Comparison of ENCODE assay signal across 20 cellular contexts in the genomic region with DNA sequence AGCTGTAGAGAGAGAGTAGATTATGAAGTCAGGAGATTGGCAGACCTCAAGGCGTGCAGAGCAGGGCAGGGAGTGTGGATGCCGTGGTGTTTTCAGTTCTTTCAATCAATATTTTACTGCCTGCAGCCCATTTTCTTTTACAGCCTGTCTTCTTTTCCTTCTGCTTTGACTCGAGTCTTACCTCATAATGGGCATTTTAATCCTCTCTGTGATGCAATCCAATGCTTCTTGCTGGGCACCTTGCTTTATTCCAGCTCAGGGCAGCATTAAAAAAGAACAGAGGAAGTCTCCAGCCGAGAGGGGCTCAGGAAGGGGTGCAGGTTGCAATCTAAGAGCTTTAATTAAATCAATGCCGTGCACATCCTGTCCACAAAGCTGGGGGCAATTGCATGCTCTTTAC.
"Had no signal": no experiment of that assay in that cellular context is flagged by ENCODE, and none has a peak within 500 bp of the region (broad histone marks: within the 10 kb centered on the region; RNA-seq: fewer than 3 reads in every experiment).

No MANE protein-coding gene starts in this region.

- H3K27ac Mint-ChIP-seq: activated B cell treated with CpG ODN at 0.5 μM for 24 hours; activated CD4-positive, alpha-beta memory T cell treated with anti-CD3 and anti-CD28 coated beads, Interleukin-2, amount 10 ng/mL, durations not matched to agents 7 days and 5 days; activated CD8-positive, alpha-beta memory T cell treated with anti-CD3 and anti-CD28 coated beads, Interleukin-2, amount 10 ng/mL, durations not matched to agents 7 days and 5 days; activated naive CD8-positive, alpha-beta T cell; effector memory CD8-positive, alpha-beta T cell; immature natural killer cell; stimulated activated naive CD8-positive, alpha-beta T cell treated with anti-CD3 and anti-CD28 coated beads, Interleukin-15, amount 100 ng/mL, for 72 hours; type B pancreatic cell had no signal

- H3K4me3 ChIP-seq: esophagus squamous epithelium, psoas muscle, smooth muscle cell, testis had no signal

- H3K4me1 Mint-ChIP-seq: activated B cell treated with CpG ODN at 0.5 μM for 24 hours; activated CD4-positive, alpha-beta memory T cell treated with anti-CD3 and anti-CD28 coated beads, Interleukin-2, amount 10 ng/mL, durations not matched to agents 7 days and 5 days; activated CD8-positive, alpha-beta memory T cell treated with anti-CD3 and anti-CD28 coated beads, Interleukin-2, amount 10 ng/mL, durations not matched to agents 7 days and 5 days; immature natural killer cell; stimulated activated naive CD8-positive, alpha-beta T cell treated with anti-CD3 and anti-CD28 coated beads, Interleukin-15, amount 100 ng/mL, for 72 hours had no signal

- DNase-seq: activated B cell treated with CpG ODN at 0.5 μM for 24 hours; activated CD4-positive, alpha-beta memory T cell treated with anti-CD3 and anti-CD28 coated beads, Interleukin-2, amount 10 ng/mL, durations not matched to agents 7 days and 5 days; activated CD4-positive, alpha-beta T cell treated with anti-CD3 and anti-CD28 coated beads for 4 hours; activated CD8-positive, alpha-beta memory T cell treated with anti-CD3 and anti-CD28 coated beads, Interleukin-2, amount 10 ng/mL, durations not matched to agents 7 days and 5 days; amygdala; caudate nucleus; effector memory CD8-positive, alpha-beta T cell; esophagus squamous epithelium; immature natural killer cell; kidney glomerular epithelial cell; left ventricle myocardium superior; psoas muscle; right cardiac atrium; stimulated activated CD4-positive, alpha-beta T cell treated with anti-CD3 and anti-CD28 coated beads, Interleukin-4, amount 100 ng/mL, for 1 hour; stimulated activated naive CD8-positive, alpha-beta T cell treated with anti-CD3 and anti-CD28 coated beads, Interleukin-15, amount 100 ng/mL, for 72 hours; testis had no signal

- H3K27ac ChIP-seq: esophagus squamous epithelium, psoas muscle, testis had no signal

- H3K36me3 ChIP-seq: esophagus squamous epithelium had no signal

- H3K27me3 Mint-ChIP-seq: activated B cell treated with CpG ODN at 0.5 μM for 24 hours; activated CD4-positive, alpha-beta memory T cell treated with anti-CD3 and anti-CD28 coated beads, Interleukin-2, amount 10 ng/mL, durations not matched to agents 7 days and 5 days; activated CD8-positive, alpha-beta memory T cell treated with anti-CD3 and anti-CD28 coated beads, Interleukin-2, amount 10 ng/mL, durations not matched to agents 7 days and 5 days; effector memory CD8-positive, alpha-beta T cell; stimulated activated naive CD8-positive, alpha-beta T cell treated with anti-CD3 and anti-CD28 coated beads, Interleukin-15, amount 100 ng/mL, for 72 hours had no signal

- H3K36me3 Mint-ChIP-seq: activated CD8-positive, alpha-beta memory T cell treated with anti-CD3 and anti-CD28 coated beads, Interleukin-2, amount 10 ng/mL, durations not matched to agents 7 days and 5 days; activated naive CD8-positive, alpha-beta T cell; brain; type B pancreatic cell had no signal

- H3K4me3 Mint-ChIP-seq: activated B cell treated with CpG ODN at 0.5 μM for 24 hours; activated CD4-positive, alpha-beta memory T cell treated with anti-CD3 and anti-CD28 coated beads, Interleukin-2, amount 10 ng/mL, durations not matched to agents 7 days and 5 days; activated CD8-positive, alpha-beta memory T cell treated with anti-CD3 and anti-CD28 coated beads, Interleukin-2, amount 10 ng/mL, durations not matched to agents 7 days and 5 days; activated naive CD8-positive, alpha-beta T cell; brain; effector memory CD8-positive, alpha-beta T cell; immature natural killer cell; stimulated activated naive CD8-positive, alpha-beta T cell treated with anti-CD3 and anti-CD28 coated beads, Interleukin-15, amount 100 ng/mL, for 72 hours; type B pancreatic cell had no signal

- H3K9me3 ChIP-seq: testis had no signal
